8 cellular contexts compared by ENCODE assay signal in genomic region chr1:179081696-179082307, GRCh38. TPM values are rescaled to one million over a fixed set of nuclear protein-coding genes. Genes with fewer than 3 reads are reported as not detected.
DNase-seq lines count a peak whose midpoint lies in the region; ATAC-seq, FAIRE-seq and TF ChIP-seq lines count a peak whose summit lies in the region.

TSS of gene TOR3A (plus strand) at chr1:179082070. CDS start at chr1:179082129, 59 bp downstream.

- ATAC-seq in GM18907 (IDR thresholded peaks at IDR 0.05; ENCODE audit: unreplicated experiment) (peak; percentile 87), HG03139 (IDR thresholded peaks at IDR 0.05; ENCODE audit: unreplicated experiment) (peak; percentile 91)

- peak within 1 kb of the TSS; percentile 87 for H3K9ac ChIP-seq in keratinocyte (ENCODE audit: control insufficient read depth, extremely low read depth, insufficient read depth, low read length)

- H3K9me3 ChIP-seq in keratinocyte (ENCODE audit: control insufficient read depth, low read depth, low read length): no peaks in the 10 kb centered on the region

- no peaks in the 10 kb centered on the region for H3K27me3 ChIP-seq in keratinocyte (ENCODE audit: control insufficient read depth, extremely low read depth, insufficient read depth, low read length)

- H3K4me1 ChIP-seq in keratinocyte (ENCODE audit: control insufficient read depth, extremely low read depth, insufficient read depth, low read length): peaks cover 17% of the 10 kb centered on the region

- peak in 1 of 3 experiments; percentile 2 for TF ChIP-seq CTCF in keratinocyte (optimal IDR thresholded peaks at IDR 0.05 in 1 of 3, IDR thresholded peaks at IDR 0.05 in 1 of 3, conservative IDR thresholded peaks at IDR 0.05 in 1 of 3; ENCODE audit: extremely low read depth in 1 of 3, insufficient read depth in 2 of 3, low read length in 3 of 3)

- dilution Hi-C loops in keratinocyte (cut with MboI; ENCODE audit: extremely low pct_ligation_motif_present, low sequenced_read_pairs): no loop called here

- FAIRE-seq in keratinocyte (lab: Jason Lieb, UNC): no peak

- H3K27ac ChIP-seq in keratinocyte (ENCODE audit: control insufficient read depth, insufficient read depth, low read length): peak within 1 kb of the TSS; percentile 81

- peaks cover 0 to 7% of the 10 kb centered on the region in 2 experiments for H3K36me3 ChIP-seq in keratinocyte (ENCODE audit: control insufficient read depth in 2 of 2, extremely low read depth in 1 of 2, insufficient read depth in 2 of 2, low read length in 2 of 2)

- no peaks in the 10 kb centered on the region for H4K20me1 ChIP-seq in keratinocyte (ENCODE audit: control insufficient read depth, extremely low read depth, insufficient read depth, low read length)

- H3K9me1 ChIP-seq in keratinocyte (ENCODE audit: control insufficient read depth, extremely low read depth, insufficient read depth, low read length): no peaks in the 10 kb centered on the region

- DNase-seq in AG08395 (ENCODE audit: low spot score): peak; percentile 94
- DNase-seq in NCI-H2227 treated with DMSO at 0.1 percent for 48 hours (lab: John Stamatoyannopoulos, UW): peak; percentile 82
- DNase-seq in activated CD4-positive, CD25-positive, alpha-beta regulatory T cell treated with anti-CD3 and anti-CD28 coated beads, Interleukin-2, amount 50 U/mL, for 16 hours (ENCODE audit: low read depth, low spot score): peak; percentile 29
- DNase-seq in cerebellar cortex (ENCODE audit: low spot score): peak; percentile 83
- DNase-seq in keratinocyte (ENCODE audit: low read depth, low spot score): peak; percentile 62
- peak; percentile 66 to 80 (median 73) for DNase-seq in stimulated activated CD4-positive, alpha-beta T cell treated with anti-CD3 and anti-CD28 coated beads, Interleukin-12 subunit alpha, Interleukin-12 subunit beta, amount 100 ng/mL, for 48 hours (ENCODE audit: low read depth in 2 of 3, low spot score in 1 of 3)

- H3K79me2 ChIP-seq in keratinocyte (ENCODE audit: control insufficient read depth, insufficient read depth, low read length): peaks cover 19% of the 10 kb centered on the region

- peak within 1 kb of the TSS; percentile 84 to 94 (median 91) for H3K4me3 ChIP-seq in keratinocyte (ENCODE audit: control insufficient read depth in 2 of 3, extremely low read depth in 1 of 3, insufficient read depth in 2 of 3, low read depth in 1 of 3, low read length in 3 of 3)

- H2AFZ ChIP-seq in keratinocyte (ENCODE audit: control insufficient read depth, low read length): peak within 1 kb of the TSS; percentile 80

- H3K4me2 ChIP-seq in keratinocyte (ENCODE audit: control insufficient read depth, extremely low read depth, insufficient read depth, low read depth, low read length): peak within 1 kb of the TSS; percentile 97

RNA-seq across cellular contexts. Expression of gene TOR3A, which starts in this region (rescaled TPM):
- 16.8 to 21.3 TPM (median 20.4 TPM) in 3 replicates for polyA plus RNA-seq in keratinocyte
- polyA plus RNA-seq in keratinocyte (2011; ENCODE audit: low read depth): 4.0 TPM
- 9.4 and 10.7 TPM in 2 replicates for polyA plus RNA-seq in keratinocyte (2011; cell fraction: cytosol; rRNA removed)
- 19.3 and 22.2 TPM in 2 replicates for polyA plus RNA-seq in keratinocyte (2011; cell fraction: nucleus; rRNA removed)
- 16.5 and 17.3 TPM in 2 replicates for polyA plus RNA-seq in keratinocyte (2012; ENCODE audit: low replicate concordance)
- polyA minus RNA-seq in keratinocyte: 30.3 to 44.8 TPM (median 30.8 TPM) in 3 replicates
- polyA minus RNA-seq in keratinocyte (2011; cell fraction: cytosol; rRNA and poly(A)+ RNA removed): 27.2 TPM
- 20.8 and 23.0 TPM in 2 replicates for polyA minus RNA-seq in keratinocyte (2011; cell fraction: nucleus; rRNA and poly(A)+ RNA removed)

Comparison
In these comparisons a context has a peak if more than half of its experiments do, and no peak if none do; other contexts are left out.
1. Peak in every context shown above with its lines: DNase-seq, ATAC-seq, H3K4me3 ChIP-seq and H3K27ac ChIP-seq.
2. DNase-seq: peak in every context shown above with its lines; median percentile 94 in AG08395; 83 in cerebellar cortex; 82 in NCI-H2227 treated with DMSO at 0.1 percent for 48 hours; 73 in stimulated activated CD4-positive, alpha-beta T cell treated with anti-CD3 and anti-CD28 coated beads, Interleukin-12 subunit alpha, Interleukin-12 subunit beta, amount 100 ng/mL, for 48 hours; 62 in keratinocyte; 29 in activated CD4-positive, CD25-positive, alpha-beta regulatory T cell treated with anti-CD3 and anti-CD28 coated beads, Interleukin-2, amount 50 U/mL, for 16 hours.